ENCODE assay signal across 1 cellular context in genomic region chr2:191012845-191013616, GRCh38.
TF ChIP-seq lines count a peak whose summit lies in the region.

No MANE protein-coding gene starts in this region.

TF ChIP-seq in H1, 55 proteins besides CTCF, POLR2A, EP300 and RAD21:
- TF ChIP-seq CHD7 (IDR thresholded peaks at IDR 0.05; ENCODE audit: insufficient replicate concordance, low read length) (no peak), SP1 (IDR thresholded peaks at IDR 0.05; ENCODE audit: low read depth, low read length) (no peak), NRF1 (IDR thresholded peaks at IDR 0.05; ENCODE audit: low read depth, low read length) (no peak), KDM4A (IDR thresholded peaks at IDR 0.05; ENCODE audit: low read depth, low read length, severe bottlenecking) (no peak), CHD1 (IDR thresholded peaks at IDR 0.05; ENCODE audit: low read depth, low read length) (no peak), CBX8 (IDR thresholded peaks at IDR 0.05; ENCODE audit: borderline replicate concordance, low read depth, low read length) (no peak), TAF1 (IDR thresholded peaks at IDR 0.05; ENCODE audit: low read depth, low read length) (no peak), SRF (IDR thresholded peaks at IDR 0.05; ENCODE audit: low read depth, low read length) (no peak), GTF2F1 (IDR thresholded peaks at IDR 0.05; ENCODE audit: borderline replicate concordance, low read depth, low read length) (no peak), KDM5A (IDR thresholded peaks at IDR 0.05; ENCODE audit: low read length) (no peak), TAF7 (optimal IDR thresholded peaks at IDR 0.05; ENCODE audit: borderline replicate concordance, low read depth, low read length) (no peak), SIN3A (conservative IDR thresholded peaks at IDR 0.05 in 1 of 2, IDR thresholded peaks at IDR 0.05 in 1 of 2; ENCODE audit: low read depth in 1 of 2, low read length in 2 of 2) (no peak)
TF ChIP-seq in H1: peak in this region for 0.
